Comparison of ENCODE assay signal across 8 cellular contexts in the genomic region with DNA sequence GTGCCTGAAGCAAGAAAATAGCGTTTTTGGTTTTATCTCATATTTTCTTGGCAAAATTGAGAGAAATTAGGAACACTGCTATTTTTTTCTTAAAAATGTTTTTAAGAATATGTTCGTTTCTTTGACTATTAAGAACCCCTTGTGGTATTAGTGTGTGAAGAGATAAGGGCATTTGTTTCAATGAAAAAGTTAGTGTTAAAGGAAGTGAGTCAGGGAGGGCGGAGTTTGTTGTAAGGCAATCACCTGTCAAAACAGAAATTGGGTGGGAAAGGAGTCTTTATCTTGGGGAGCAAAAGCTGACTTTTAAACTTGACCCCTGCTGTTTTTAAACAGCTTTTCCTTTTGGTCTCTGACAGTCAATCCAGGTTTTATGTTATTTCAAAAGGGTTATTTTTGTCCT. TPM values are rescaled to one million over a fixed set of nuclear protein-coding genes. Genes with fewer than 3 reads are reported as not detected.
DNase-seq lines count a peak whose midpoint lies in the region; ATAC-seq and TF ChIP-seq lines count a peak whose summit lies in the region.

No MANE protein-coding gene starts in this region.

- H3K27ac Mint-ChIP-seq in stimulated activated naive CD8-positive, alpha-beta T cell treated with anti-CD3 and anti-CD28 coated beads, Interleukin-15, Interleukin-2, amounts not matched to agents 100 ng/mL and 50 ng/mL, for 24 hours: peak overlapping the region; percentile 2
- H3K27ac Mint-ChIP-seq in activated CD4-positive, alpha-beta T cell treated with anti-CD3 and anti-CD28 coated beads, Interleukin-2, amount 10 ng/mL, durations not matched to agents 7 days and 5 days: peak overlapping the region; percentile 31

- no peaks in the 10 kb centered on the region for H3K9me3 Mint-ChIP-seq in stimulated activated naive CD8-positive, alpha-beta T cell treated with anti-CD3 and anti-CD28 coated beads, Interleukin-15, Interleukin-2, amounts not matched to agents 100 ng/mL and 50 ng/mL, for 24 hours
- no peaks in the 10 kb centered on the region for H3K9me3 Mint-ChIP-seq in activated CD4-positive, alpha-beta T cell treated with anti-CD3 and anti-CD28 coated beads, Interleukin-2, amount 10 ng/mL, durations not matched to agents 7 days and 5 days

- CTCF ChIA-PET in activated CD4-positive, alpha-beta T cell treated with anti-CD3 and anti-CD28 coated beads, Interleukin-2, amount 10 ng/mL, durations not matched to agents 7 days and 5 days (lab: Charles Lee): interaction anchor here (1.1 kb wide), 1 partner anchor 56 kb away, joined by 3 read pairs; no protein-coding TSS in a partner anchor

- DNase-seq in stimulated activated naive CD8-positive, alpha-beta T cell treated with anti-CD3 and anti-CD28 coated beads, Interleukin-15, Interleukin-2, amounts not matched to agents 100 U/mL and 50 U/mL, for 24 hours: no peak
- peak; percentile 28 for DNase-seq in activated CD4-positive, alpha-beta T cell treated with anti-CD3 and anti-CD28 coated beads, Interleukin-2, amount 10 ng/mL, durations not matched to agents 7 days and 5 days
- DNase-seq in fibroblast of villous mesenchyme (ENCODE audit: low read depth): peak; percentile 41
- no peak for DNase-seq in KG1 (lab: John Stamatoyannopoulos, UW)
- DNase-seq in AG20443 (ENCODE audit: low spot score): no peak
- DNase-seq in COLO829 (ENCODE audit: low spot score): no peak
- DNase-seq in SW480 (ENCODE audit: low spot score): no peak

- H3K27me3 Mint-ChIP-seq in stimulated activated naive CD8-positive, alpha-beta T cell treated with anti-CD3 and anti-CD28 coated beads, Interleukin-15, Interleukin-2, amounts not matched to agents 100 ng/mL and 50 ng/mL, for 24 hours: no peaks in the 10 kb centered on the region
- H3K27me3 Mint-ChIP-seq in activated CD4-positive, alpha-beta T cell treated with anti-CD3 and anti-CD28 coated beads, Interleukin-2, amount 10 ng/mL, durations not matched to agents 7 days and 5 days: no peaks in the 10 kb centered on the region

- POLR2A ChIA-PET in activated CD4-positive, alpha-beta T cell treated with anti-CD3 and anti-CD28 coated beads, Interleukin-2, amount 10 ng/mL, durations not matched to agents 7 days and 5 days (lab: Charles Lee): interaction anchor here (0.7 kb wide), 1 partner anchor 424 kb away, joined by 4 read pairs; no protein-coding TSS in a partner anchor

- peak overlapping the region; percentile 93 for H3K4me3 ChIP-seq in fibroblast of villous mesenchyme (ENCODE audit: low read depth, low read length)

- peak overlapping the region; percentile 95 for H3K4me3 Mint-ChIP-seq in stimulated activated naive CD8-positive, alpha-beta T cell treated with anti-CD3 and anti-CD28 coated beads, Interleukin-15, Interleukin-2, amounts not matched to agents 100 ng/mL and 50 ng/mL, for 24 hours
- H3K4me3 Mint-ChIP-seq in activated CD4-positive, alpha-beta T cell treated with anti-CD3 and anti-CD28 coated beads, Interleukin-2, amount 10 ng/mL, durations not matched to agents 7 days and 5 days: peak overlapping the region; percentile 99

- ATAC-seq in stimulated activated naive CD8-positive, alpha-beta T cell treated with anti-CD3 and anti-CD28 coated beads, Interleukin-15, Interleukin-2, amounts not matched to agents 100 U/mL and 50 U/mL, for 24 hours: no peak

- no peak for TF ChIP-seq CTCF in fibroblast of villous mesenchyme (IDR thresholded peaks at IDR 0.05; ENCODE audit: insufficient read depth, low read depth, low read length)

- H3K36me3 Mint-ChIP-seq in stimulated activated naive CD8-positive, alpha-beta T cell treated with anti-CD3 and anti-CD28 coated beads, Interleukin-15, Interleukin-2, amounts not matched to agents 100 ng/mL and 50 ng/mL, for 24 hours (ENCODE audit: low read depth): peaks cover 37% of the 10 kb centered on the region
- H3K36me3 Mint-ChIP-seq in activated CD4-positive, alpha-beta T cell treated with anti-CD3 and anti-CD28 coated beads, Interleukin-2, amount 10 ng/mL, durations not matched to agents 7 days and 5 days (ENCODE audit: low read depth): peaks cover 46% of the 10 kb centered on the region

- H3K4me1 Mint-ChIP-seq in stimulated activated naive CD8-positive, alpha-beta T cell treated with anti-CD3 and anti-CD28 coated beads, Interleukin-15, Interleukin-2, amounts not matched to agents 100 ng/mL and 50 ng/mL, for 24 hours (ENCODE audit: low read depth): peaks cover 55% of the 10 kb centered on the region
- peaks cover 47% of the 10 kb centered on the region for H3K4me1 Mint-ChIP-seq in activated CD4-positive, alpha-beta T cell treated with anti-CD3 and anti-CD28 coated beads, Interleukin-2, amount 10 ng/mL, durations not matched to agents 7 days and 5 days

RNA-seq across cellular contexts. Expression of a gene that starts 4.2 kb away (rescaled TPM):
- 10 to 100 TPM; 22.5 to 23.7 TPM for total RNA-seq in activated CD4-positive, alpha-beta T cell treated with anti-CD3 and anti-CD28 coated beads, Interleukin-2, amount 10 ng/mL, durations not matched to agents 7 days and 5 days
- 11.2 and 14.5 TPM in 2 replicates for total RNA-seq in fibroblast of villous mesenchyme

Comparison
In these comparisons a context has a peak if more than half of its experiments do, and no peak if none do; other contexts are left out.
1. DNase-seq: peak in activated CD4-positive, alpha-beta T cell treated with anti-CD3 and anti-CD28 coated beads, Interleukin-2, amount 10 ng/mL, durations not matched to agents 7 days and 5 days (single experiment) and fibroblast of villous mesenchyme (single experiment); none in stimulated activated naive CD8-positive, alpha-beta T cell treated with anti-CD3 and anti-CD28 coated beads, Interleukin-15, Interleukin-2, amounts not matched to agents 100 U/mL and 50 U/mL, for 24 hours (single experiment), KG1 (single experiment), AG20443 (single experiment), COLO829 (single experiment) and SW480 (single experiment).